Comparison of ENCODE assay signal across 15 cellular contexts in genomic region chr10:44335330-44336021, GRCh38. TPM values are rescaled to one million over a fixed set of nuclear protein-coding genes. Genes with fewer than 3 reads are reported as not detected.
"Had no signal": no experiment of that assay in that cellular context is flagged by ENCODE, and none has a peak within 500 bp of the region (broad histone marks: within the 10 kb centered on the region; RNA-seq: fewer than 3 reads in every experiment).

No MANE protein-coding gene starts in this region.

- H3K4me1 ChIP-seq: tibial nerve had no signal

- ATAC-seq: activated T-cell treated with anti-CD3 and anti-CD28 coated beads, Interleukin-2, amount 50 U/mL, for 4 hours; T-helper 17 cell had no signal

- H3K4me3 ChIP-seq: cardiac muscle cell, ovary, skin epidermis, tibial nerve had no signal

- H3K27me3 ChIP-seq: cardiac muscle cell, ovary, tibial nerve had no signal

- H3K27ac ChIP-seq: cardiac muscle cell, ovary, skin epidermis, tibial nerve, WERI-Rb-1 had no signal

- H3K9me3 ChIP-seq: ovary, tibial nerve had no signal

- DNase-seq: activated CD4-positive, alpha-beta memory T cell treated with anti-CD3 and anti-CD28 coated beads for 36 hours; activated effector memory CD4-positive, alpha-beta T cell treated with Interleukin-2 at 50 U/mL for 16 hours; activated naive CD4-positive, alpha-beta T cell treated with anti-CD3 and anti-CD28 coated beads, Interleukin-2, amount 50 U/mL, for 16 hours; activated T-cell treated with anti-CD3 and anti-CD28 coated beads, Interleukin-2, amount 50 U/mL, for 4 hours; hippocampal formation; ovary; stimulated activated CD4-positive, alpha-beta T cell treated with anti-CD3 and anti-CD28 coated beads, Interleukin-4, amount 100 ng/mL, for 4 hours; stimulated activated CD8-positive, alpha-beta memory T cell treated with anti-CD3 and anti-CD28 coated beads, Interleukin-4, amount 100 ng/mL, for 48 hours; stimulated activated naive CD4-positive, alpha-beta T cell treated with Interleukin-2 at 50 U/mL for 16 hours; substantia nigra; T-helper 17 cell; WERI-Rb-1 had no signal

- H3K36me3 ChIP-seq: cardiac muscle cell, ovary, tibial nerve, WERI-Rb-1 had no signal

RNA-seq across cellular contexts. Expression of gene CXCL12, which starts 49.4 kb away (rescaled TPM):
- total RNA-seq: activated CD4-positive, alpha-beta memory T cell treated with anti-CD3 and anti-CD28 coated beads for 36 hours had no signal
